Comparison of ENCODE assay signal across 10 cellular contexts in genomic region chr7:158353606-158354570, GRCh38.
DNase-seq lines count a peak whose midpoint lies in the region; ATAC-seq and TF ChIP-seq lines count a peak whose summit lies in the region.
"Had no signal": no experiment of that assay in that cellular context is flagged by ENCODE, and none has a peak within 500 bp of the region (broad histone marks: within the 10 kb centered on the region; RNA-seq: fewer than 3 reads in every experiment).

No MANE protein-coding gene starts in this region.

- H3K9me3 ChIP-seq in H9 (ENCODE audit: control insufficient read depth, low read depth, low read length) (no peaks in the 10 kb centered on the region), PC-3 (ENCODE audit: low read length) (no peaks in the 10 kb centered on the region)

- no peak overlapping the region for H3K23ac ChIP-seq in H9 (ENCODE audit: insufficient read length, low read depth, low read length)

- no peak overlapping the region for H2BK12ac ChIP-seq in H9 (ENCODE audit: insufficient read length, low read depth, low read length)

- H3K9me3 Mint-ChIP-seq in H9 (peaks cover 16% of the 10 kb centered on the region in 2 experiments), immature natural killer cell (peaks cover 0 to 19% (median 1%) of the 10 kb centered on the region in 6 donors)

- peaks cover 25 to 41% of the 10 kb centered on the region in 2 experiments for H3K4me1 Mint-ChIP-seq in H9
- H3K4me1 Mint-ChIP-seq in immature natural killer cell, result no peaks in the 10 kb centered on the region

- H4K8ac ChIP-seq in H9 (replicated peaks; ENCODE audit: insufficient read length, low read depth, low read length), result no peak overlapping the region

- no peaks in the 10 kb centered on the region for H3F3A ChIP-seq in PC-3 (ENCODE audit: low read length, unreplicated experiment)

- H3K27me3 ChIP-seq in H9 (ENCODE audit: insufficient read depth, low read length) (peaks cover 3% of the 10 kb centered on the region; the same call in 1 of the 2 replicates), PC-3 (ENCODE audit: low read length) (0 out of 2 replicates have a peak, but pooled peaks cover 4% of the 10 kb centered on the region)

- ATAC-seq in PC-3, result peak; percentile 71
- no peak for ATAC-seq in activated CD4-positive, CD25-positive, alpha-beta regulatory T cell treated with anti-CD3 and anti-CD28 coated beads, Interleukin-2, amount 50 U/mL, for 24 hours
- ATAC-seq: activated T-cell treated with anti-CD3 and anti-CD28 coated beads, Interleukin-2, amount 50 U/mL, for 72 hours had no signal

- H2AFZ ChIP-seq in H9 (ENCODE audit: low read length) (no peak overlapping the region), PC-3 (ENCODE audit: low read length) (no peak overlapping the region)

- BruUV-seq in PC-3 (replicated peaks; lab: Mats Ljungman, UMichigan), result no TSS peak

- H2AK5ac ChIP-seq in H9 (ENCODE audit: insufficient read length, low read length), result no peak overlapping the region

- peak; percentile 13 to 28 for DNase-seq in AML-193 (lab: John Stamatoyannopoulos, UW)
- peak; percentile 78 for DNase-seq in H9
- DNase-seq in PC-3, result peak; percentile 61
- no peak for DNase-seq in fibroblast of villous mesenchyme (ENCODE audit: low read depth)
- no peak for DNase-seq in medulla oblongata (ENCODE audit: extremely low spot score)
- no peak for DNase-seq in immature natural killer cell
- DNase-seq in NCI-H2029 treated with DMSO at 0.1 percent for 48 hours (lab: John Stamatoyannopoulos, UW), result no peak
- DNase-seq: naive B cell had no signal

- H3K4me1 ChIP-seq in H9 (ENCODE audit: insufficient read depth, low read length) (no peaks in the 10 kb centered on the region), PC-3 (ENCODE audit: insufficient read depth, low read length) (no peaks in the 10 kb centered on the region)

- TF ChIP-seq CTCF in H9 (conservative IDR thresholded peaks at IDR 0.05) (peak; percentile 89), PC-3 (conservative IDR thresholded peaks at IDR 0.05; ENCODE audit: low read depth, low read length) (peak; percentile 82), fibroblast of villous mesenchyme (IDR thresholded peaks at IDR 0.05; ENCODE audit: insufficient read depth, low read depth, low read length) (peak; percentile 14)

- no peak overlapping the region for H4K5ac ChIP-seq in H9 (ENCODE audit: insufficient read length, low read depth, low read length)

- no peak overlapping the region for H3T11ph ChIP-seq in H9 (ENCODE audit: low read length)

- no peak overlapping the region for H3K27ac ChIP-seq in H9 (ENCODE audit: insufficient read length, low read depth, low read length)
- H3K27ac ChIP-seq in PC-3 (ENCODE audit: low read length), result no peak overlapping the region

- CTCF ChIA-PET in PC-3 (lab: Charles Lee), result interaction anchor here (0.6 kb wide), 1 partner anchor 12 kb away, joined by 3 read pairs; no protein-coding TSS in a partner anchor

- H3K36me3 Mint-ChIP-seq in H9 (ENCODE audit: insufficient read depth in 1 of 3, low read depth in 3 of 3), result peaks cover 5 to 16% (median 5%) of the 10 kb centered on the region in 3 experiments; a peak in 5 of 7 replicates
- peaks cover 0 to 3% (median 0%) of the 10 kb centered on the region in 3 donors for H3K36me3 Mint-ChIP-seq in immature natural killer cell

- H2BK20ac ChIP-seq in H9 (ENCODE audit: low read depth, low read length, poor library complexity, severe bottlenecking), result no peak overlapping the region

- H3K27me3 Mint-ChIP-seq in H9 (ENCODE audit: low read depth) (peaks cover 52% of the 10 kb centered on the region), immature natural killer cell (ENCODE audit: low read depth in 3 of 3) (peaks cover 0 to 8% (median 4%) of the 10 kb centered on the region in 3 donors)

- H3K4me3 Mint-ChIP-seq in H9 (no peak overlapping the region), immature natural killer cell (no peak overlapping the region)
- H3K4me3 Mint-ChIP-seq: activated T-cell treated with anti-CD3 and anti-CD28 coated beads, Interleukin-2, amount 50 U/mL, for 72 hours; naive B cell had no signal

- no peak overlapping the region for H3K4me2 ChIP-seq in H9 (ENCODE audit: insufficient read depth, insufficient read length, low read length)
- no peak overlapping the region for H3K4me2 ChIP-seq in PC-3 (ENCODE audit: low read length)

- H3K27ac Mint-ChIP-seq in H9 (no peak overlapping the region), immature natural killer cell (no peak overlapping the region)
- H3K27ac Mint-ChIP-seq: activated T-cell treated with anti-CD3 and anti-CD28 coated beads, Interleukin-2, amount 50 U/mL, for 72 hours; naive B cell had no signal

- H3K9me2 ChIP-seq in PC-3 (replicated peaks; ENCODE audit: low read length), result no peaks in the 10 kb centered on the region

- no CpG with 5 or more reads among the region's 12 CpGs for WGBS in H9 (ENCODE audit: extremely low coverage, insufficient read length, low lambda C conversion rate)

- no peak overlapping the region for H3K18ac ChIP-seq in H9 (ENCODE audit: insufficient read length, low read depth, low read length)

- H4K20me1 ChIP-seq in H9 (ENCODE audit: control insufficient read depth, insufficient read depth, insufficient read length), result no peaks in the 10 kb centered on the region
- no peaks in the 10 kb centered on the region for H4K20me1 ChIP-seq in PC-3 (ENCODE audit: low read length)

- no peak overlapping the region for H3K4me3 ChIP-seq in PC-3 (ENCODE audit: low read length)
- H3K4me3 ChIP-seq in fibroblast of villous mesenchyme (ENCODE audit: low read depth, low read length), result no peak overlapping the region

- H3K14ac ChIP-seq in H9 (ENCODE audit: insufficient read depth, low read length), result no peak overlapping the region

- H3K79me2 ChIP-seq in H9 (ENCODE audit: insufficient read depth, low read length), result no peaks in the 10 kb centered on the region
- no peaks in the 10 kb centered on the region for H3K79me2 ChIP-seq in PC-3 (ENCODE audit: low read length)

- POLR2A ChIA-PET in PC-3 (lab: Charles Lee; ENCODE audit: unreplicated experiment), result no interaction called here

- no peak overlapping the region for H3K4ac ChIP-seq in H9 (ENCODE audit: low read depth, low read length)

- no peak overlapping the region for H2BK15ac ChIP-seq in H9 (ENCODE audit: low read depth, low read length)

- intact Hi-C loops in PC-3 (cut with micrococcal nuclease), result loop anchor here (10.0 kb wide), 1 partner anchor 299 kb away; no protein-coding TSS in a partner anchor

- peaks cover 10% of the 10 kb centered on the region for H3K23me2 ChIP-seq in H9 (ENCODE audit: insufficient read length, low read depth, low read length, poor library complexity, severe bottlenecking)

- no peak overlapping the region for H3K56ac ChIP-seq in H9 (ENCODE audit: insufficient read length, low read depth, low read length)

- no peak overlapping the region for H2BK120ac ChIP-seq in H9 (ENCODE audit: low read depth, low read length, poor library complexity, severe bottlenecking)

- H3K79me1 ChIP-seq in H9 (ENCODE audit: insufficient read depth, low read depth, low read length, poor library complexity, severe bottlenecking), result no peaks in the 10 kb centered on the region

- H3K9ac ChIP-seq in H9 (ENCODE audit: extremely low read depth, insufficient read length, low read length), result no peak overlapping the region
- H3K9ac ChIP-seq in PC-3 (ENCODE audit: low read length), result no peak overlapping the region

- no peak overlapping the region for H4K91ac ChIP-seq in H9 (ENCODE audit: insufficient read length, low read depth, low read length)

- no peak overlapping the region for H2BK5ac ChIP-seq in H9 (ENCODE audit: insufficient read length, low read length)

- no peaks in the 10 kb centered on the region for H3K36me3 ChIP-seq in PC-3 (ENCODE audit: low read depth, low read length)

Comparison
In these comparisons a context has a peak if more than half of its experiments do, and no peak if none do; other contexts are left out.
1. DNase-seq: peak in AML-193 (2 of 2), H9 (single experiment) and PC-3 (single experiment); none in fibroblast of villous mesenchyme (single experiment), medulla oblongata (single experiment), immature natural killer cell (0 of 3) and NCI-H2029 treated with DMSO at 0.1 percent for 48 hours (single experiment).
2. CTCF ChIP-seq: peak in every context shown above with its lines; median percentile 89 in H9; 82 in PC-3; 14 in fibroblast of villous mesenchyme.